In the genomic region with DNA sequence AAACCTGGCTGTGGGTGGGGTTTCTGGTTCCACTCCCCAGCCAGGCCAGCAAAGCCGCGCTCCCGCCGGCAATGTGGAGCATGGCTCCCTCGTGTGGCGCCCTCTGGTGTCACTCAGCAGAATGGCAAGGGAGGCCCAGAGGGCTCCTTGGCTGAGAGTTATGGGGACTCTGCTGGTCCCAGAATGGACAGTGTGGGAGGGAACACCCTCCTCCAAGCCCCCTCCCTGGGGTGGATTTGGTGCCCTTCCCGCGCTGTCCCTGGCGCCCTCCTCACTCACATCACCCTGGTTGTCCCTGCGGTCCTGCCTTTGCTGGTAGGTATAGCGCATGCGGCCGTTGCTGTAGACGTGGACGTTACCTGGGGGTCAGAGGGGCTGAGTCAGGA, we compare ENCODE assay signal across 8 cellular contexts. TPM values are rescaled to one million over a fixed set of nuclear protein-coding genes. Genes with fewer than 3 reads are reported as not detected.
A peak's percentile ranks its signal among the peaks of the same experiment; 100 is the strongest.
DNase-seq lines count a peak whose midpoint lies in the region; ATAC-seq and TF ChIP-seq lines count a peak whose summit lies in the region.

No MANE protein-coding gene starts in this region.

- peaks cover 36 to 49% of the 10 kb centered on the region in 2 donors for H3K4me1 Mint-ChIP-seq in stimulated activated naive B cell treated with anti-CD40 and anti-IgM and Interleukin-4, amounts not matched to agents 10 μg/mL and 1 μg/mL and 100 μg/mL, for 72 hours

- H3K36me3 Mint-ChIP-seq in stimulated activated naive B cell treated with anti-CD40 and anti-IgM and Interleukin-4, amounts not matched to agents 10 μg/mL and 1 μg/mL and 100 μg/mL, for 72 hours, result peaks cover 45 to 58% of the 10 kb centered on the region in 2 donors

- H3K9me3 ChIP-seq in right lobe of liver, result no peaks in the 10 kb centered on the region

- peaks cover 0 to 20% (median 11%) of the 10 kb centered on the region in 4 donors for H3K4me1 ChIP-seq in right lobe of liver

- no peak overlapping the region for H3K4me3 Mint-ChIP-seq in stimulated activated naive B cell treated with anti-CD40 and anti-IgM and Interleukin-4, amounts not matched to agents 10 μg/mL and 1 μg/mL and 100 μg/mL, for 72 hours

- H3K36me3 ChIP-seq in right lobe of liver, result peaks cover 0 to 37% (median 9%) of the 10 kb centered on the region in 4 donors

- no peaks in the 10 kb centered on the region for H3K27me3 ChIP-seq in right lobe of liver

- H3K9me3 Mint-ChIP-seq in stimulated activated naive B cell treated with anti-CD40 and anti-IgM and Interleukin-4, amounts not matched to agents 10 μg/mL and 1 μg/mL and 100 μg/mL, for 72 hours, result no peaks in the 10 kb centered on the region

- intact Hi-C loops in right lobe of liver (cut with DNase I), result no loop called here

- no peak overlapping the region for H3K4me3 ChIP-seq in right lobe of liver

- ATAC-seq in right lobe of liver (peak; percentile 39 to 63 (median 56)), GM19328 (IDR thresholded peaks at IDR 0.05; ENCODE audit: unreplicated experiment) (no peak), HG03571 (IDR thresholded peaks at IDR 0.05; ENCODE audit: unreplicated experiment) (no peak)
- ATAC-seq in stimulated activated naive B cell treated with anti-CD40 and anti-IgM and Interleukin-4, amounts not matched to agents 10 μg/mL and 1 μg/mL and 100 μg/mL, for 72 hours (replicated peaks), result peak; percentile 45 to 56

- H3K27ac Mint-ChIP-seq in stimulated activated naive B cell treated with anti-CD40 and anti-IgM and Interleukin-4, amounts not matched to agents 10 μg/mL and 1 μg/mL and 100 μg/mL, for 72 hours, result peak overlapping the region; percentile 74

- no peak overlapping the region for H3K27ac ChIP-seq in right lobe of liver

- DNase-seq in ELF-1 (ENCODE audit: low read depth, low spot score), result peak; percentile 82
- peak; percentile 68 for DNase-seq in KG1 (lab: John Stamatoyannopoulos, UW)
- DNase-seq in activated CD4-positive, alpha-beta T cell treated with anti-CD3 and anti-CD28 coated beads for 1 hour, result peak; percentile 66
- peak; percentile 76 for DNase-seq in cerebellar cortex (ENCODE audit: low spot score)
- DNase-seq in right lobe of liver, result peak in 2 of 3 donors; percentile 74 to 78
- DNase-seq in stimulated activated naive B cell treated with anti-CD40 and anti-IgM and Interleukin-4, amounts not matched to agents 10 μg/mL and 1 μg/mL and 100 μg/mL, for 72 hours, result peak; percentile 71

- 100% methylated on average over 2 of the region's 15 CpGs for WGBS in right lobe of liver (ENCODE audit: insufficient coverage, low coverage, low lambda C conversion rate, missing lambda C conversion rate)

- peak; percentile 81 to 95 (median 94) for TF ChIP-seq CTCF in right lobe of liver (IDR thresholded peaks at IDR 0.05)

- no peak for TF ChIP-seq POLR2A in right lobe of liver (IDR thresholded peaks at IDR 0.05)

- no peaks in the 10 kb centered on the region for H3K27me3 Mint-ChIP-seq in stimulated activated naive B cell treated with anti-CD40 and anti-IgM and Interleukin-4, amounts not matched to agents 10 μg/mL and 1 μg/mL and 100 μg/mL, for 72 hours

RNA-seq across cellular contexts. Expression of a gene that starts 14.2 kb away (rescaled TPM):
- total RNA-seq in right lobe of liver, result 10 to 100 TPM; 16.6 to 22.1 (median 19.2) TPM

Comparison
In these comparisons a context has a peak if more than half of its experiments do, and no peak if none do; other contexts are left out.
1. ATAC-seq: peak in right lobe of liver (4 of 4) and stimulated activated naive B cell treated with anti-CD40 and anti-IgM and Interleukin-4, amounts not matched to agents 10 μg/mL and 1 μg/mL and 100 μg/mL, for 72 hours (2 of 2); none in GM19328 (single experiment) and HG03571 (single experiment).
2. Peak in every context shown above with its lines, with median percentiles within 50 percentile points of each other: DNase-seq.